13 cellular contexts compared by ENCODE assay signal in the genomic region with DNA sequence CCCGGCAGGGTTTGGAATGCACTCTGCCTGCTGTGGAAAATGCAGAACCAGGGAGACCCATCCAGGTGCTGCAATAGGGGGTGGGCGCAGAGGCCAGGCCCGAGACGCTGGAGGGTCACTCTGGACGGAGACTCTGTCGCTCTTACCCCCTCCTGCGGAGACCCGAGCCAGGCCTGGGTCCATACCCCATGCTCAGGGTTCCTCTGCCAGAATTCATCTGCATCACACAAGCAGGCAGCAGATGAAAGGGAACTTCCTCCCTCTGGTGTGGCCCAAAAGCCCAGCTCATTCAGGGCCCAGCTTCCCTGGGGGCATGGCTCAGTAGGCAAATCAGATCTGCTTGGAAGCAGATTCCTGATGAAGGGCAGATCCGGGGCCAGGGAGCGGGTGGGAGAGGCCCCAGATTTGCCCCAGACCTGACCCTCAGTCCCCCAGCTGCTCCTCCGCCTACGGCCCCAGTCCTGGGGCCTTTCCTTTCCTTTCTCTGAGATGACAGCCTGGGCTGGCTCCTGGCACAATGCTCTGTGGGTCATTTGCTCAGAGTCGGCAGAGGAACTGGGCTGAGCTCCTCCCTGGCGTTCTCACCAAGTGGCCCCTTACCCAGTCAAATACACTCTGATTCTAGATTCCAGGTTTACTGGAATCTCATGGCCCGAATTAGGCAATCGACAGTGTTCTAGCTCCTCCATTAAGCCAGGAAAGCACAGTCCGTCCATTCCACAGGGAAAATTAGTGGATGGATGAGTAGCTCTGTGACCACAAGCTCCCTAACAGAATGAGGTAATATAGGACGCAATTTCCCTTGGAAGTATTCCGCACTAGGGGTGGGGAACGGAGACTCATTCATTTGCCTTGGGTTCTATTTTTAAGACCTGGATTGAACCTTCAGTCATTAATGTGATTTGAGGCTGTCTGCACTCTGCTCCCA. TPM values are rescaled to one million over a fixed set of nuclear protein-coding genes. Genes with fewer than 3 reads are reported as not detected.
DNase-seq lines count a peak whose midpoint lies in the region; ATAC-seq and TF ChIP-seq lines count a peak whose summit lies in the region.
"Had no signal": no experiment of that assay in that cellular context is flagged by ENCODE, and none has a peak within 500 bp of the region (broad histone marks: within the 10 kb centered on the region; RNA-seq: fewer than 3 reads in every experiment).

No MANE protein-coding gene starts in this region.

- H3K9me3 Mint-ChIP-seq in glutamatergic neuron (ENCODE audit: unreplicated experiment), result peaks cover 7% of the 10 kb centered on the region
- H3K9me3 Mint-ChIP-seq in progenitor cell of endocrine pancreas (ENCODE audit: low read depth), result no peaks in the 10 kb centered on the region
- H3K9me3 Mint-ChIP-seq: activated naive CD8-positive, alpha-beta T cell treated with anti-CD3 and anti-CD28 coated beads, Interleukin-2, amount 50 U/mL, for 24 hours; immature natural killer cell; T-helper 1 cell treated with Interleukin-12 subunit alpha and Interleukin-12 subunit beta and Interleukin-4 antibody, amounts not matched to agents 30 μg/mL and 1 μg/mL, for 36 hours had no signal

- H3K4me1 Mint-ChIP-seq in glutamatergic neuron (ENCODE audit: low read depth, unreplicated experiment) (peaks cover 20% of the 10 kb centered on the region), progenitor cell of endocrine pancreas (ENCODE audit: low read depth) (no peaks in the 10 kb centered on the region)
- H3K4me1 Mint-ChIP-seq: immature natural killer cell had no signal

- H3K27me3 Mint-ChIP-seq in glutamatergic neuron (ENCODE audit: unreplicated experiment) (peaks cover 4% of the 10 kb centered on the region), progenitor cell of endocrine pancreas (no peaks in the 10 kb centered on the region)
- H3K27me3 Mint-ChIP-seq: activated naive CD8-positive, alpha-beta T cell treated with anti-CD3 and anti-CD28 coated beads, Interleukin-2, amount 50 U/mL, for 24 hours had no signal

- TF ChIP-seq POLR2A in gastrocnemius medialis (IDR thresholded peaks at IDR 0.05), result no peak

- H3K4me1 ChIP-seq in gastrocnemius medialis, result no peaks in the 10 kb centered on the region

- intact Hi-C loops in gastrocnemius medialis (cut with DNase I; ENCODE audit: low total_unique reads) (no loop called here), left colon (cut with DNase I, micrococcal nuclease) (no loop called here)

- H3K4me3 Mint-ChIP-seq in glutamatergic neuron (ENCODE audit: unreplicated experiment) (peak overlapping the region; percentile 68), progenitor cell of endocrine pancreas (ENCODE audit: low read depth) (no peak overlapping the region)
- H3K4me3 Mint-ChIP-seq: activated naive CD8-positive, alpha-beta T cell treated with anti-CD3 and anti-CD28 coated beads, Interleukin-2, amount 50 U/mL, for 24 hours; immature natural killer cell; T-helper 1 cell treated with Interleukin-12 subunit alpha and Interleukin-12 subunit beta and Interleukin-4 antibody, amounts not matched to agents 30 μg/mL and 1 μg/mL, for 36 hours had no signal

- H3K27ac Mint-ChIP-seq in glutamatergic neuron (ENCODE audit: unreplicated experiment), result peak overlapping the region; percentile 84
- H3K27ac Mint-ChIP-seq in progenitor cell of endocrine pancreas, result no peak overlapping the region
- H3K27ac Mint-ChIP-seq: T-helper 1 cell treated with Interleukin-12 subunit alpha and Interleukin-12 subunit beta and Interleukin-4 antibody, amounts not matched to agents 30 μg/mL and 1 μg/mL, for 36 hours had no signal

- TF ChIP-seq CTCF in glutamatergic neuron (IDR thresholded peaks at IDR 0.05; ENCODE audit: partially characterized antibody, unreplicated experiment) (no peak), gastrocnemius medialis (IDR thresholded peaks at IDR 0.05 in 4 of 5, conservative IDR thresholded peaks at IDR 0.05 in 1 of 5) (no peak), progenitor cell of endocrine pancreas (IDR thresholded peaks at IDR 0.05; ENCODE audit: unreplicated experiment) (no peak)

- peak overlapping the region; percentile 42 to 62 (median 52) for H3K27ac ChIP-seq in gastrocnemius medialis
- H3K27ac ChIP-seq: thoracic aorta had no signal

- H3K27me3 ChIP-seq in gastrocnemius medialis, result no peaks in the 10 kb centered on the region

- DNase-seq in EL (peak; percentile 82), SHP77 treated with DMSO at 0.1 percent for 48 hours (lab: John Stamatoyannopoulos, UW) (peak; percentile 70), glutamatergic neuron (peak; percentile 33), gastrocnemius medialis (no peak), left colon (no peak), progenitor cell of endocrine pancreas (ENCODE audit: low spot score, unreplicated experiment) (no peak)
- DNase-seq in stimulated activated CD8-positive, alpha-beta memory T cell treated with anti-CD3 and anti-CD28 coated beads, Interleukin-4, amount 100 ng/mL, for 48 hours, result no peak
- DNase-seq: activated naive CD8-positive, alpha-beta T cell treated with anti-CD3 and anti-CD28 coated beads, Interleukin-2, amount 50 U/mL, for 24 hours; immature natural killer cell; nucleus accumbens had no signal

- H3K4me3 ChIP-seq in gastrocnemius medialis, result no peak overlapping the region
- H3K4me3 ChIP-seq: thoracic aorta had no signal

- H3K36me3 Mint-ChIP-seq in glutamatergic neuron (ENCODE audit: unreplicated experiment), result no peaks in the 10 kb centered on the region
- H3K36me3 Mint-ChIP-seq in progenitor cell of endocrine pancreas (ENCODE audit: insufficient read depth), result no peaks in the 10 kb centered on the region
- H3K36me3 Mint-ChIP-seq: immature natural killer cell had no signal

- in situ Hi-C loops in gastrocnemius medialis (cut with MboI; ENCODE audit: low sequenced_read_pairs in 4 of 4), result no loop called here

- H3K9me3 ChIP-seq in gastrocnemius medialis, result no peaks in the 10 kb centered on the region
- H3K9me3 ChIP-seq: thoracic aorta had no signal

- ATAC-seq in gastrocnemius medialis, result peak; percentile 71
- no peak for ATAC-seq in HG02610 (IDR thresholded peaks at IDR 0.05; ENCODE audit: unreplicated experiment)
- ATAC-seq in left colon, result no peak

- no peaks in the 10 kb centered on the region for H3K36me3 ChIP-seq in gastrocnemius medialis
- H3K36me3 ChIP-seq: thoracic aorta had no signal

RNA-seq across cellular contexts. Expression of gene RASD1, which starts 19.1 kb away (rescaled TPM):
- total RNA-seq in glutamatergic neuron (ENCODE audit: unreplicated experiment) (140 TPM), gastrocnemius medialis (100 to 1,000 TPM in 2 of 4 donors, 10 to 100 TPM in 2; 61.3 to 264 (median 102) TPM), left colon (10 to 100 TPM; 20.9 to 24.6 TPM), progenitor cell of endocrine pancreas (4.6 and 5.6 TPM in 2 replicates)

RNA-seq across cellular contexts. Expression of gene MED9, which starts 38.5 kb away (rescaled TPM):
- 23.2 TPM for total RNA-seq in glutamatergic neuron (ENCODE audit: unreplicated experiment)
- total RNA-seq in gastrocnemius medialis, result 10 to 100 TPM; 20.4 to 33.7 (median 27.7) TPM
- 10 to 100 TPM; 19.5 to 20.4 TPM for total RNA-seq in left colon
- 17.0 and 17.7 TPM in 2 replicates for total RNA-seq in progenitor cell of endocrine pancreas

Comparison
In these comparisons a context has a peak if more than half of its experiments do, and no peak if none do; other contexts are left out.
1. DNase-seq: peak in EL (single experiment), SHP77 treated with DMSO at 0.1 percent for 48 hours (single experiment) and glutamatergic neuron (single experiment); none in gastrocnemius medialis (0 of 2), stimulated activated CD8-positive, alpha-beta memory T cell treated with anti-CD3 and anti-CD28 coated beads, Interleukin-4, amount 100 ng/mL, for 48 hours (single experiment), left colon (0 of 2) and progenitor cell of endocrine pancreas (single experiment).
2. ATAC-seq: peak in gastrocnemius medialis (2 of 2); none in HG02610 (single experiment) and left colon (single experiment).